Comparison of ENCODE assay signal across 8 cellular contexts in genomic region chr19:29605653-29606419, GRCh38.
DNase-seq lines count a peak whose midpoint lies in the region; ATAC-seq and TF ChIP-seq lines count a peak whose summit lies in the region.

POP4 (plus strand) TSS chr19:29606283; CDS start chr19:29606319, 36 bp downstream.

- in situ Hi-C loops in GM18951 (cut with MboI; ENCODE audit: low sequenced_read_pairs, unreplicated experiment), result no loop called here

- H3K9me3 Mint-ChIP-seq in central memory CD8-positive, alpha-beta T cell, result no peaks in the 10 kb centered on the region

- peak within 1 kb of the TSS; percentile 100 for H3K27ac Mint-ChIP-seq in central memory CD8-positive, alpha-beta T cell (ENCODE audit: low read depth)

- peaks cover 26% of the 10 kb centered on the region for H3K36me3 Mint-ChIP-seq in central memory CD8-positive, alpha-beta T cell (ENCODE audit: insufficient read depth)

- peak within 1 kb of the TSS; percentile 99 for H3K4me3 Mint-ChIP-seq in central memory CD8-positive, alpha-beta T cell

- peak; percentile 65 for ATAC-seq in HG03196 (IDR thresholded peaks at IDR 0.05; ENCODE audit: unreplicated experiment)
- peak; percentile 73 for ATAC-seq in central memory CD8-positive, alpha-beta T cell (replicated peaks; ENCODE audit: extremely low read depth, poor library complexity, severe bottlenecking)

- no peaks in the 10 kb centered on the region for H3K27me3 Mint-ChIP-seq in central memory CD8-positive, alpha-beta T cell

- DNase-seq in AG08395 (ENCODE audit: low spot score), result peak; percentile 100
- DNase-seq in NCI-H446 (lab: John Stamatoyannopoulos, UW), result peak; percentile 97 to 99
- peak; percentile 99 for DNase-seq in activated CD4-positive, CD25-positive, alpha-beta regulatory T cell treated with anti-CD3 and anti-CD28 coated beads, Interleukin-2, amount 50 U/mL, for 16 hours (ENCODE audit: low read depth, low spot score)
- DNase-seq in central memory CD8-positive, alpha-beta T cell (ENCODE audit: low spot score in 2 of 2), result peak; percentile 94 to 97
- DNase-seq in islet precursor cell, result peak; percentile 97
- peak; percentile 95 to 99 (median 95) for DNase-seq in stimulated activated CD4-positive, alpha-beta T cell treated with anti-CD3 and anti-CD28 coated beads, Interleukin-12 subunit alpha, Interleukin-12 subunit beta, amount 100 ng/mL, for 48 hours (ENCODE audit: low read depth in 2 of 3, low spot score in 1 of 3)

- TF ChIP-seq POLR2A in GM18951 (IDR thresholded peaks at IDR 0.05; ENCODE audit: extremely low read depth, insufficient read depth, insufficient read length), result peak; percentile 99

- H3K4me1 Mint-ChIP-seq in central memory CD8-positive, alpha-beta T cell, result peaks cover 24% of the 10 kb centered on the region

Comparison
In these comparisons a context has a peak if more than half of its experiments do, and no peak if none do; other contexts are left out.
1. Peak in every context shown above with its lines: DNase-seq and ATAC-seq.